27 cellular contexts compared by ENCODE assay signal in the genomic region with DNA sequence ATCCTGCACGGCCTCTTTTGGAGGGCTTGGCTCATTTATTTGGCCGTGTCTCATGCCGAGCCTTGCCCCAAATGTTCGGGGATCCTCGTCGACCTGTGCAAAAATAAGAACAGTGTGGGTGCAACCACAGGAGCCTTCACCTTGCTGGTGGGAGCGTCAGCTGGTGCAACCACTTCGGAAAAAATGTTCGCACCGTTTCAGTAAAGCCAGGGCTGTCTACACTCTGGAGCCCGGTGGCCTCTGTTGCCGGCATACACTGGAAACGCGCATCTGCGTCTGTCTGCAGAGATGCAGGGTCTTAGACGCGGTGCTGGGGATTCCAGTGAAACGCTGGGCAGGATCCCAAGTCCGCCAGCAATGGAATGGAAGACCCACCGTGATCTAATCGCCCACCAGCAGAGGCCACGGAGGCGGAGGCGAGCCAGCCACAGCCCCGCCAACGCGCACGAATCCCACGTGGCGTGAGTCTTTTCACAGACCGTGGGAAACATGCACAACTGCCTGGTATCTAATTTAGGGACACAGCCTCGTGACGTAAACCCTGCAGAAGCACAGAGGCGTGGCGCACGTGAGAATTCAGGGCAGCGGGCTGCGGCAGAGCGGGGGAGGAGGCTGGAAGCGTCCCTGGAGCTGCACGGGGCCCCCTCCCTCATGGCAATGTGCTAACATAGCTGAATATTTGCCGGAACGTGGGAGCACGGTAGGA.
"Had no signal": no experiment of that assay in that cellular context is flagged by ENCODE, and none has a peak within 500 bp of the region (broad histone marks: within the 10 kb centered on the region; RNA-seq: fewer than 3 reads in every experiment).

No MANE protein-coding gene starts in this region.

- DNase-seq: activated CD4-positive, alpha-beta T cell treated with anti-CD3 and anti-CD28 coated beads, Interleukin-2, amount 10 ng/mL, durations not matched to agents 7 days and 5 days; activated CD4-positive, CD25-positive, alpha-beta regulatory T cell treated with anti-CD3 and anti-CD28 coated beads, Interleukin-2, amount 50 U/mL, for 72 hours; activated CD8-positive, alpha-beta T cell treated with anti-CD3 and anti-CD28 coated beads for 36 hours; activated gamma-delta T cell treated with Interleukin-2 at 50 U/mL for 16 hours; activated T-cell treated with anti-CD3 and anti-CD28 coated beads, Interleukin-2, amount 50 U/mL, for 1 hour; brain microvascular endothelial cell; central memory CD4-positive, alpha-beta T cell; colonic mucosa; endodermal cell; esophagus squamous epithelium; head of caudate nucleus; nephron progenitor cell; nucleus accumbens; stimulated activated CD4-positive, alpha-beta T cell treated with anti-CD3 and anti-CD28 coated beads, Interleukin-2, amount 100 ng/mL, for 24 hours; stomach; T-helper 1 cell; testis; trophoblast cell; uterus; WERI-Rb-1 had no signal

- H3K27me3 Mint-ChIP-seq: activated CD4-positive, alpha-beta T cell treated with anti-CD3 and anti-CD28 coated beads, Interleukin-2, amount 10 ng/mL, durations not matched to agents 7 days and 5 days; activated CD8-positive, alpha-beta T cell treated with anti-CD3 and anti-CD28 coated beads for 36 hours; activated naive CD4-positive, alpha-beta T cell treated with anti-CD3 and anti-CD28 coated beads, Interleukin-2, amount 50 U/mL, for 24 hours had no signal

- H3K27me3 ChIP-seq: ascending aorta, brain microvascular endothelial cell, colonic mucosa, esophagus squamous epithelium, gastrocnemius medialis, stomach, testis, uterus had no signal

- H3K4me1 ChIP-seq: ascending aorta, colonic mucosa, esophagus squamous epithelium, stomach, uterus had no signal

- H3K36me3 ChIP-seq: ascending aorta, brain microvascular endothelial cell, colonic mucosa, gastrocnemius medialis, uterus, WERI-Rb-1 had no signal

- FAIRE-seq: keratinocyte, TTC549 had no signal

- H3K27ac ChIP-seq: ascending aorta, brain microvascular endothelial cell, colonic mucosa, esophagus squamous epithelium, gastrocnemius medialis, stomach, testis, uterus, WERI-Rb-1 had no signal

- H3K9me3 ChIP-seq: ascending aorta, colonic mucosa, esophagus squamous epithelium, gastrocnemius medialis, stomach, testis, uterus had no signal

- H3K4me3 ChIP-seq: ascending aorta, colonic mucosa, esophagus squamous epithelium, gastrocnemius medialis, stomach, uterus had no signal

- H3K36me3 Mint-ChIP-seq: activated naive CD4-positive, alpha-beta T cell treated with anti-CD3 and anti-CD28 coated beads, Interleukin-2, amount 50 U/mL, for 24 hours; stimulated activated effector memory CD8-positive, alpha-beta T cell treated with anti-CD3 and anti-CD28 coated beads, Interleukin-12 subunit alpha, Interleukin-12 subunit beta, amount 100 ng/mL, for 72 hours had no signal

- H3K27ac Mint-ChIP-seq: activated CD4-positive, alpha-beta T cell treated with anti-CD3 and anti-CD28 coated beads, Interleukin-2, amount 10 ng/mL, durations not matched to agents 7 days and 5 days; activated CD8-positive, alpha-beta T cell treated with anti-CD3 and anti-CD28 coated beads for 36 hours; activated naive CD4-positive, alpha-beta T cell treated with anti-CD3 and anti-CD28 coated beads, Interleukin-2, amount 50 U/mL, for 24 hours; endodermal cell; nephron progenitor cell; stimulated activated effector memory CD8-positive, alpha-beta T cell treated with anti-CD3 and anti-CD28 coated beads, Interleukin-12 subunit alpha, Interleukin-12 subunit beta, amount 100 ng/mL, for 72 hours had no signal

- ATAC-seq: activated CD8-positive, alpha-beta T cell treated with anti-CD3 and anti-CD28 coated beads for 36 hours; gastrocnemius medialis; left lobe of liver; stimulated activated effector memory CD8-positive, alpha-beta T cell treated with anti-CD3 and anti-CD28 coated beads, Interleukin-12 subunit alpha, Interleukin-12 subunit beta, amount 100 ng/mL, for 72 hours had no signal

- H3K4me3 Mint-ChIP-seq: activated CD4-positive, alpha-beta T cell treated with anti-CD3 and anti-CD28 coated beads, Interleukin-2, amount 10 ng/mL, durations not matched to agents 7 days and 5 days; activated CD8-positive, alpha-beta T cell treated with anti-CD3 and anti-CD28 coated beads for 36 hours; activated naive CD4-positive, alpha-beta T cell treated with anti-CD3 and anti-CD28 coated beads, Interleukin-2, amount 50 U/mL, for 24 hours; endodermal cell; nephron progenitor cell; stimulated activated effector memory CD8-positive, alpha-beta T cell treated with anti-CD3 and anti-CD28 coated beads, Interleukin-12 subunit alpha, Interleukin-12 subunit beta, amount 100 ng/mL, for 72 hours had no signal

- H3K9me3 Mint-ChIP-seq: activated CD4-positive, alpha-beta T cell treated with anti-CD3 and anti-CD28 coated beads, Interleukin-2, amount 10 ng/mL, durations not matched to agents 7 days and 5 days; activated CD8-positive, alpha-beta T cell treated with anti-CD3 and anti-CD28 coated beads for 36 hours; activated naive CD4-positive, alpha-beta T cell treated with anti-CD3 and anti-CD28 coated beads, Interleukin-2, amount 50 U/mL, for 24 hours; endodermal cell; nephron progenitor cell; stimulated activated effector memory CD8-positive, alpha-beta T cell treated with anti-CD3 and anti-CD28 coated beads, Interleukin-12 subunit alpha, Interleukin-12 subunit beta, amount 100 ng/mL, for 72 hours had no signal
